8 cellular contexts compared by ENCODE assay signal in genomic region chr10:4663162-4663992, GRCh38.
A peak's percentile ranks its signal among the peaks of the same experiment; 100 is the strongest.
DNase-seq lines count a peak whose midpoint lies in the region; ATAC-seq, FAIRE-seq and TF ChIP-seq lines count a peak whose summit lies in the region.

No MANE protein-coding gene starts in this region.

- H3K36me3 Mint-ChIP-seq in CD14-positive monocyte = no peaks in the 10 kb centered on the region

- H3K4me1 ChIP-seq in left lung (peaks cover 20 to 21% of the 10 kb centered on the region in 2 donors), upper lobe of left lung (peaks cover 16 to 38% (median 20%) of the 10 kb centered on the region in 4 donors), spleen (peaks cover 0 to 8% (median 2%) of the 10 kb centered on the region in 6 donors)

- H3K9me3 Mint-ChIP-seq in CD14-positive monocyte = no peaks in the 10 kb centered on the region

- DNase-seq in CD14-positive monocyte (ENCODE audit: low spot score) (peak; percentile 49), NCI-H748 (lab: John Stamatoyannopoulos, UW; ENCODE audit: unreplicated experiment) (peak; percentile 75), bronchial epithelial cell (ENCODE audit: low read depth) (peak; percentile 100), left lung (peak in 1 of 2 donors; percentile 73), upper lobe of left lung (peak in 1 of 2 donors; percentile 89), spleen (no peak)

- peak; percentile 98 for FAIRE-seq in bronchial epithelial cell (lab: Jason Lieb, UNC)

- no peaks in the 10 kb centered on the region for H3K36me3 ChIP-seq in bronchial epithelial cell (ENCODE audit: control insufficient read depth, insufficient read depth, low read length)
- no peaks in the 10 kb centered on the region for H3K36me3 ChIP-seq in left lung
- no peaks in the 10 kb centered on the region for H3K36me3 ChIP-seq in upper lobe of left lung
- H3K36me3 ChIP-seq in spleen = no peaks in the 10 kb centered on the region

- intact Hi-C loops in CD14-positive monocyte (cut with micrococcal nuclease) = loop anchor here in 1 of 2 donors (5.0 kb wide), 1 partner anchor 1466 kb away; no protein-coding TSS in a partner anchor
- intact Hi-C loops in left lung (cut with DNase I) = no loop called here
- intact Hi-C loops in spleen (cut with DNase I; ENCODE audit: low total_unique reads) = no loop called here

- TF ChIP-seq EP300 in upper lobe of left lung (IDR thresholded peaks at IDR 0.05) = peak in 3 of 4 donors; percentile 53 to 99 (median 84)

- H3K4me1 Mint-ChIP-seq in CD14-positive monocyte = no peaks in the 10 kb centered on the region

- H3K4me3 Mint-ChIP-seq in CD14-positive monocyte = no peak overlapping the region

- 23 to 34% methylated on average over 9 of the region's 9 CpGs for WGBS in upper lobe of left lung, 2 donors
- 37 to 49% (median 45%) methylated on average over 9 of the region's 9 CpGs for WGBS in spleen, 5 donors

- peak; percentile 95 for ATAC-seq in GM19043 (IDR thresholded peaks at IDR 0.05; ENCODE audit: low read depth, unreplicated experiment)
- ATAC-seq in HG03442 (IDR thresholded peaks at IDR 0.05; ENCODE audit: unreplicated experiment) = peak; percentile 98
- ATAC-seq in left lung = peak; percentile 94
- peak; percentile 97 for ATAC-seq in upper lobe of left lung (ENCODE audit: low FRiP score in 2 of 2)

- H3K4me3 ChIP-seq in bronchial epithelial cell (ENCODE audit: low read depth, low read length) = no peak overlapping the region
- no peak overlapping the region for H3K4me3 ChIP-seq in left lung
- H3K4me3 ChIP-seq in upper lobe of left lung = no peak overlapping the region
- H3K4me3 ChIP-seq in spleen = no peak overlapping the region

- no peak for TF ChIP-seq CTCF in CD14-positive monocyte (IDR thresholded peaks at IDR 0.05)
- TF ChIP-seq CTCF in bronchial epithelial cell (IDR thresholded peaks at IDR 0.05; ENCODE audit: insufficient read depth, low read length, severe bottlenecking) = no peak
- TF ChIP-seq CTCF in left lung (IDR thresholded peaks at IDR 0.05) = no peak
- no peak for TF ChIP-seq CTCF in upper lobe of left lung (IDR thresholded peaks at IDR 0.05)
- TF ChIP-seq CTCF in spleen (IDR thresholded peaks at IDR 0.05 in 8 of 11, conservative IDR thresholded peaks at IDR 0.05 in 3 of 11) = no peak

- peaks cover 1 to 5% (median 4%) of the 10 kb centered on the region in 3 donors for H3K27me3 Mint-ChIP-seq in CD14-positive monocyte (ENCODE audit: low read depth in 3 of 3)

- H3K9me3 ChIP-seq in left lung (no peaks in the 10 kb centered on the region), upper lobe of left lung (no peaks in the 10 kb centered on the region), spleen (peaks cover 0 to 2% (median under 1%) of the 10 kb centered on the region in 8 donors)

- TF ChIP-seq POLR2A in upper lobe of left lung (IDR thresholded peaks at IDR 0.05) (peak in 1 of 4 donors; percentile 46), spleen (IDR thresholded peaks at IDR 0.05) (no peak)

- H3K27me3 ChIP-seq in bronchial epithelial cell (ENCODE audit: control insufficient read depth, insufficient read depth, low read length) (no peaks in the 10 kb centered on the region), left lung (no peaks in the 10 kb centered on the region), upper lobe of left lung (no peaks in the 10 kb centered on the region), spleen (replicated peaks in 1 of 7) (no peaks in the 10 kb centered on the region)

- no peak overlapping the region for H3K27ac Mint-ChIP-seq in CD14-positive monocyte

- peak overlapping the region; percentile 76 to 84 for H3K27ac ChIP-seq in left lung
- H3K27ac ChIP-seq in upper lobe of left lung = peak overlapping the region; percentile 61 to 81 (median 74)
- peak overlapping the region in 2 of 8 donors; percentile 24 to 32 for H3K27ac ChIP-seq in spleen
